In the genomic region with DNA sequence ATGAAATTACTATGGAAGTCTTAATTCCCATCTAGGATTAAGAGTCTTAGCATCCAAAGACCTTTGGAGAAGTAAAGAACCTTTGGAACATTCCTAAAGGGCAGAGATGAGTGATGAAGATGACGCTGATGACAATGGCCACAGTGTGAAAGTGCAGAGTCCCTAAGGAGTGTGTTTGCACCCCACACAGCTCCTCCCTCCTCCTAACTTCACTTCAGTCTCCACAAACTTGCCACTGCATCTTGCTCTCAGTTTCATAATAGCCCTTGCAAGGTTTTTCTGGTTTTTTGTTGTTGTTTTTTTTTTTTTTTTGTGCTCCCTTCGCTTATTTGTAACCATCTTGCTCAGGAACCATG, we compare ENCODE assay signal across 21 cellular contexts.
DNase-seq lines count a peak whose midpoint lies in the region; ATAC-seq and TF ChIP-seq lines count a peak whose summit lies in the region.
"Had no signal": no experiment of that assay in that cellular context is flagged by ENCODE, and none has a peak within 500 bp of the region (broad histone marks: within the 10 kb centered on the region; RNA-seq: fewer than 3 reads in every experiment).

No MANE protein-coding gene starts in this region.

- H3K9me3 ChIP-seq in BLaER1 treated with 17β-estradiol and CSF1 and Interleukin-3, amounts not matched to agents 10 nM and 100 nM (replicated peaks in 1 of 11) = peaks cover 0 to 6% (median 0%) of the 10 kb centered on the region in 11 experiments; a peak in 1 of 22 replicates
- H3K9me3 ChIP-seq in adrenal gland (replicated peaks in 1 of 3) = no peaks in the 10 kb centered on the region
- H3K9me3 ChIP-seq: colonic mucosa had no signal

- no peaks in the 10 kb centered on the region for H3K27me3 Mint-ChIP-seq in dendritic cell treated with granulocyte-macrophage colony-stimulating factor and Interleukin-4, amounts not matched to agents 40 ng/mL and 50 ng/mL, for 4 days
- H3K27me3 Mint-ChIP-seq in natural killer cell treated with Interleukin-12 subunit alpha and Interleukin-12 subunit beta and Interleukin-15 and Interleukin-18, amount 100 ng/mL, for 72 hours = peaks cover 0 to 5% of the 10 kb centered on the region in 2 donors
- H3K27me3 Mint-ChIP-seq: activated CD4-positive, alpha-beta memory T cell treated with anti-CD3 and anti-CD28 coated beads, Interleukin-2, amount 10 ng/mL, durations not matched to agents 7 days and 5 days; activated naive CD4-positive, alpha-beta T cell treated with anti-CD3 and anti-CD28 coated beads, Interleukin-2, amount 50 U/mL, for 24 hours; activated T-cell treated with anti-CD3 and anti-CD28 coated beads, Interleukin-2, amount 50 U/mL, for 24 hours had no signal

- H3K27ac Mint-ChIP-seq in dendritic cell treated with granulocyte-macrophage colony-stimulating factor and Interleukin-4, amounts not matched to agents 40 ng/mL and 50 ng/mL, for 4 days = peak overlapping the region; percentile 66
- no peak overlapping the region for H3K27ac Mint-ChIP-seq in natural killer cell treated with Interleukin-12 subunit alpha and Interleukin-12 subunit beta and Interleukin-15 and Interleukin-18, amount 100 ng/mL, for 72 hours
- H3K27ac Mint-ChIP-seq: activated CD4-positive, alpha-beta memory T cell treated with anti-CD3 and anti-CD28 coated beads, Interleukin-2, amount 10 ng/mL, durations not matched to agents 7 days and 5 days; activated naive CD4-positive, alpha-beta T cell treated with anti-CD3 and anti-CD28 coated beads, Interleukin-2, amount 50 U/mL, for 24 hours; activated T-cell treated with anti-CD3 and anti-CD28 coated beads, Interleukin-2, amount 50 U/mL, for 24 hours; T-helper 2 cell treated with Interferon-gamma antibody and Interleukin-4, amounts not matched to agents 5 μg/mL and 100 μg/mL, for 36 hours; WTC11 had no signal

- TF ChIP-seq POLR2A in adrenal gland (IDR thresholded peaks at IDR 0.05) = no peak

- no peak overlapping the region for H3K4me3 ChIP-seq in BLaER1 treated with 17β-estradiol and CSF1 and Interleukin-3, amounts not matched to agents 10 nM and 100 nM
- H3K4me3 ChIP-seq in adrenal gland = no peak overlapping the region
- H3K4me3 ChIP-seq: colonic mucosa, GM23248 had no signal

- no peak for DNase-seq in adrenal gland
- no peak for DNase-seq in NCI-H2227 treated with DMSO at 0.1 percent for 48 hours (lab: John Stamatoyannopoulos, UW)
- DNase-seq in NCI-H2081 treated with DMSO at 0.1 percent for 48 hours (lab: John Stamatoyannopoulos, UW) = no peak
- no peak for DNase-seq in natural killer cell treated with Interleukin-12 subunit alpha and Interleukin-12 subunit beta and Interleukin-15 and Interleukin-18, amount 100 ng/mL, for 72 hours (ENCODE audit: low spot score)
- DNase-seq: activated CD4-positive, alpha-beta memory T cell treated with anti-CD3 and anti-CD28 coated beads, Interleukin-2, amount 10 ng/mL, durations not matched to agents 7 days and 5 days; activated T-cell treated with anti-CD3 and anti-CD28 coated beads, Interleukin-2, amount 50 U/mL, for 24 hours; colonic mucosa; foreskin fibroblast; GM23248; NCI-H1105 treated with DMSO at 0.1 percent for 48 hours; NCI-H69; nephron progenitor cell had no signal

- ATAC-seq in GM19351 (IDR thresholded peaks at IDR 0.05; ENCODE audit: unreplicated experiment) = peak; percentile 91
- ATAC-seq in HG03175 (IDR thresholded peaks at IDR 0.05; ENCODE audit: unreplicated experiment) = peak; percentile 71
- ATAC-seq in natural killer cell treated with Interleukin-12 subunit alpha and Interleukin-12 subunit beta and Interleukin-15 and Interleukin-18, amount 100 ng/mL, for 72 hours = no peak
- ATAC-seq: WTC11 had no signal

- peaks cover 6% of the 10 kb centered on the region for H3K36me3 Mint-ChIP-seq in dendritic cell treated with granulocyte-macrophage colony-stimulating factor and Interleukin-4, amounts not matched to agents 40 ng/mL and 50 ng/mL, for 4 days (ENCODE audit: low read depth)
- no peaks in the 10 kb centered on the region for H3K36me3 Mint-ChIP-seq in natural killer cell treated with Interleukin-12 subunit alpha and Interleukin-12 subunit beta and Interleukin-15 and Interleukin-18, amount 100 ng/mL, for 72 hours
- H3K36me3 Mint-ChIP-seq: activated naive CD4-positive, alpha-beta T cell treated with anti-CD3 and anti-CD28 coated beads, Interleukin-2, amount 50 U/mL, for 24 hours; WTC11 had no signal

- no peaks in the 10 kb centered on the region for H3K27me3 ChIP-seq in BLaER1 treated with 17β-estradiol and CSF1 and Interleukin-3, amounts not matched to agents 10 nM and 100 nM
- H3K27me3 ChIP-seq in adrenal gland = no peaks in the 10 kb centered on the region
- H3K27me3 ChIP-seq: colonic mucosa had no signal

- H3K9me3 Mint-ChIP-seq in dendritic cell treated with granulocyte-macrophage colony-stimulating factor and Interleukin-4, amounts not matched to agents 40 ng/mL and 50 ng/mL, for 4 days = no peaks in the 10 kb centered on the region
- no peaks in the 10 kb centered on the region for H3K9me3 Mint-ChIP-seq in natural killer cell treated with Interleukin-12 subunit alpha and Interleukin-12 subunit beta and Interleukin-15 and Interleukin-18, amount 100 ng/mL, for 72 hours
- H3K9me3 Mint-ChIP-seq: activated CD4-positive, alpha-beta memory T cell treated with anti-CD3 and anti-CD28 coated beads, Interleukin-2, amount 10 ng/mL, durations not matched to agents 7 days and 5 days; activated naive CD4-positive, alpha-beta T cell treated with anti-CD3 and anti-CD28 coated beads, Interleukin-2, amount 50 U/mL, for 24 hours; activated T-cell treated with anti-CD3 and anti-CD28 coated beads, Interleukin-2, amount 50 U/mL, for 24 hours; nephron progenitor cell; T-helper 2 cell treated with Interferon-gamma antibody and Interleukin-4, amounts not matched to agents 5 μg/mL and 100 μg/mL, for 36 hours had no signal

- H3K4me2 ChIP-seq in BLaER1 treated with 17β-estradiol and CSF1 and Interleukin-3, amounts not matched to agents 10 nM and 100 nM = peak overlapping the region in 6 of 11 experiments; percentile 2 to 91 (median 59); a peak in 12 of 22 replicates

- H4K20me1 ChIP-seq in BLaER1 treated with 17β-estradiol and CSF1 and Interleukin-3, amounts not matched to agents 10 nM and 100 nM = no peaks in the 10 kb centered on the region

- peaks cover 38% of the 10 kb centered on the region for H3K4me1 Mint-ChIP-seq in dendritic cell treated with granulocyte-macrophage colony-stimulating factor and Interleukin-4, amounts not matched to agents 40 ng/mL and 50 ng/mL, for 4 days (ENCODE audit: low read depth)
- no peaks in the 10 kb centered on the region for H3K4me1 Mint-ChIP-seq in natural killer cell treated with Interleukin-12 subunit alpha and Interleukin-12 subunit beta and Interleukin-15 and Interleukin-18, amount 100 ng/mL, for 72 hours (ENCODE audit: low read depth in 2 of 2)
- H3K4me1 Mint-ChIP-seq: activated CD4-positive, alpha-beta memory T cell treated with anti-CD3 and anti-CD28 coated beads, Interleukin-2, amount 10 ng/mL, durations not matched to agents 7 days and 5 days had no signal

- WGBS in adrenal gland, 4 donors = 86 to 97% (median 95%) methylated on average over 2 of the region's 2 CpGs

- peak overlapping the region in 2 of 11 experiments; percentile 55 to 68; a peak in 2 of 22 replicates for H3K27ac ChIP-seq in BLaER1 treated with 17β-estradiol and CSF1 and Interleukin-3, amounts not matched to agents 10 nM and 100 nM
- H3K27ac ChIP-seq in adrenal gland = no peak overlapping the region
- H3K27ac ChIP-seq: C4-2B, colonic mucosa, GM23248 had no signal

- peaks cover 0 to 82% (median 18%) of the 10 kb centered on the region in 10 experiments; a peak in 12 of 20 replicates for H3K4me1 ChIP-seq in BLaER1 treated with 17β-estradiol and CSF1 and Interleukin-3, amounts not matched to agents 10 nM and 100 nM
- peaks cover 0 to 9% of the 10 kb centered on the region in 2 donors for H3K4me1 ChIP-seq in adrenal gland (replicated peaks in 1 of 2)
- H3K4me1 ChIP-seq: colonic mucosa had no signal

- H3K4me3 Mint-ChIP-seq in dendritic cell treated with granulocyte-macrophage colony-stimulating factor and Interleukin-4, amounts not matched to agents 40 ng/mL and 50 ng/mL, for 4 days = no peak overlapping the region
- no peak overlapping the region for H3K4me3 Mint-ChIP-seq in natural killer cell treated with Interleukin-12 subunit alpha and Interleukin-12 subunit beta and Interleukin-15 and Interleukin-18, amount 100 ng/mL, for 72 hours
- H3K4me3 Mint-ChIP-seq: activated CD4-positive, alpha-beta memory T cell treated with anti-CD3 and anti-CD28 coated beads, Interleukin-2, amount 10 ng/mL, durations not matched to agents 7 days and 5 days; activated naive CD4-positive, alpha-beta T cell treated with anti-CD3 and anti-CD28 coated beads, Interleukin-2, amount 50 U/mL, for 24 hours; activated T-cell treated with anti-CD3 and anti-CD28 coated beads, Interleukin-2, amount 50 U/mL, for 24 hours; mesothelial cell of epicardium; nephron progenitor cell; T-helper 2 cell treated with Interferon-gamma antibody and Interleukin-4, amounts not matched to agents 5 μg/mL and 100 μg/mL, for 36 hours; WTC11 had no signal

- H3K9ac ChIP-seq in BLaER1 treated with 17β-estradiol and CSF1 and Interleukin-3, amounts not matched to agents 10 nM and 100 nM = no peak overlapping the region
- H3K9ac ChIP-seq: GM23248 had no signal

- intact Hi-C loops in dendritic cell treated with granulocyte-macrophage colony-stimulating factor and Interleukin-4, amounts not matched to agents 40 ng/mL and 50 ng/mL, for 4 days (cut with micrococcal nuclease) = no loop called here
- intact Hi-C loops in adrenal gland (cut with DNase I) = no loop called here

- TF ChIP-seq CTCF in adrenal gland (IDR thresholded peaks at IDR 0.05) = no peak

- H3K36me3 ChIP-seq in BLaER1 treated with 17β-estradiol and CSF1 and Interleukin-3, amounts not matched to agents 10 nM and 100 nM = peaks cover 0 to 31% (median 0%) of the 10 kb centered on the region in 11 experiments; a peak in 7 of 22 replicates
- no peaks in the 10 kb centered on the region for H3K36me3 ChIP-seq in adrenal gland (replicated peaks in 1 of 2)
- H3K36me3 ChIP-seq: colonic mucosa had no signal

Comparison
In these comparisons a context has a peak if more than half of its experiments do, and no peak if none do; other contexts are left out.
1. ATAC-seq: peak in GM19351 (single experiment) and HG03175 (single experiment); none in natural killer cell treated with Interleukin-12 subunit alpha and Interleukin-12 subunit beta and Interleukin-15 and Interleukin-18, amount 100 ng/mL, for 72 hours (0 of 2).